8 cellular contexts compared by ENCODE assay signal in the genomic region with DNA sequence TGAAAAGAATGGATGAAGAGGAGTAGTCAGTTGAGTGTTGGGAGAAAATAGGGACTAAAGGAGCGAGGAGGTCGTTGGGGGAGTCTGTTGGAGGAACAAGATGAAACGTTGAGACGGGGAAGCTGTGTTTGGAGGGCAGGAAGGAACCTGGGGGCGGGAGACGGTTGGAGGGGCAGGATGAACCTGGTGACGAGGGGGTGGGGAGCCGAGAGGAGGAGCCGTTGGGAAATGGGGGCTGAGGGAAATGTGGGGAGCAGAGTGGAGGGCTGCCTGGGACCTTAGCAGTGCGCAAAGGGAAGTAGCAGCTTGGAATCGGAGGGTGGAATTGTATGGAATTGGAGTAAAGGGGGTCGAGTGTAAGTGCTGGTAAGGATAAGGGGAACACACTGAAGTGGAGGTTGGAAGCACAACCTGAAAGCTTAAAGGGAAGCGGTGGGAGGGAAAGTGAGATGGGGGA. TPM values are rescaled to one million over a fixed set of nuclear protein-coding genes. Genes with fewer than 3 reads are reported as not detected.
A peak's percentile ranks its signal among the peaks of the same experiment; 100 is the strongest.
DNase-seq lines count a peak whose midpoint lies in the region; ATAC-seq and TF ChIP-seq lines count a peak whose summit lies in the region.

No MANE protein-coding gene starts in this region.

- H3K4me1 ChIP-seq in suprapubic skin, result peaks cover 29% of the 10 kb centered on the region

- peak overlapping the region; percentile 99 for H3K27ac Mint-ChIP-seq in activated CD4-positive, alpha-beta T cell treated with anti-CD3 and anti-CD28 coated beads, Interleukin-2, amount 10 ng/mL, durations not matched to agents 7 days and 5 days
- H3K27ac Mint-ChIP-seq in endothelial cell (ENCODE audit: unreplicated experiment), result peak overlapping the region; percentile 99

- peak; percentile 12 for DNase-seq in EH (ENCODE audit: low read depth)
- peak; percentile 69 to 79 for DNase-seq in Kasumi-1 (lab: John Stamatoyannopoulos, UW)
- peak; percentile 29 for DNase-seq in activated CD4-positive, alpha-beta T cell treated with anti-CD3 and anti-CD28 coated beads, Interleukin-2, amount 10 ng/mL, durations not matched to agents 7 days and 5 days
- peak; percentile 60 for DNase-seq in endothelial cell (ENCODE audit: low spot score)
- DNase-seq in midbrain (lab: John Stamatoyannopoulos, UW), result peak; percentile 25
- peak in 1 of 2 donors; percentile 62 for DNase-seq in suprapubic skin (ENCODE audit: low spot score in 2 of 2)
- DNase-seq in SHP77 treated with DMSO at 0.1 percent for 48 hours (lab: John Stamatoyannopoulos, UW), result no peak

- H3K4me3 Mint-ChIP-seq in activated CD4-positive, alpha-beta T cell treated with anti-CD3 and anti-CD28 coated beads, Interleukin-2, amount 10 ng/mL, durations not matched to agents 7 days and 5 days, result peak overlapping the region; percentile 100
- peak overlapping the region; percentile 100 for H3K4me3 Mint-ChIP-seq in endothelial cell (ENCODE audit: unreplicated experiment)

- no peaks in the 10 kb centered on the region for H3K36me3 ChIP-seq in suprapubic skin

- TF ChIP-seq CTCF in endothelial cell (IDR thresholded peaks at IDR 0.05; ENCODE audit: unreplicated experiment) (no peak), suprapubic skin (IDR thresholded peaks at IDR 0.05) (no peak)

- peaks cover 3% of the 10 kb centered on the region for H3K9me3 Mint-ChIP-seq in activated CD4-positive, alpha-beta T cell treated with anti-CD3 and anti-CD28 coated beads, Interleukin-2, amount 10 ng/mL, durations not matched to agents 7 days and 5 days
- H3K9me3 Mint-ChIP-seq in endothelial cell (ENCODE audit: unreplicated experiment), result no peaks in the 10 kb centered on the region

- peak overlapping the region; percentile 70 for H3K4me3 ChIP-seq in suprapubic skin

- TF ChIP-seq POLR2A in suprapubic skin (IDR thresholded peaks at IDR 0.05), result no peak

- H3K27me3 ChIP-seq in suprapubic skin, result no peaks in the 10 kb centered on the region

- CTCF ChIA-PET in activated CD4-positive, alpha-beta T cell treated with anti-CD3 and anti-CD28 coated beads, Interleukin-2, amount 10 ng/mL, durations not matched to agents 7 days and 5 days (lab: Charles Lee), result interaction anchor here (0.6 to 2.9 kb wide), 14 partner anchors 9 to 1587 kb away, joined by 3 to 14 read pairs (median 4); no protein-coding TSS in a partner anchor

- no peaks in the 10 kb centered on the region for H3K9me3 ChIP-seq in suprapubic skin

- TF ChIP-seq EP300 in suprapubic skin (IDR thresholded peaks at IDR 0.05), result no peak

- no peaks in the 10 kb centered on the region for H3K27me3 Mint-ChIP-seq in activated CD4-positive, alpha-beta T cell treated with anti-CD3 and anti-CD28 coated beads, Interleukin-2, amount 10 ng/mL, durations not matched to agents 7 days and 5 days
- peaks cover 14% of the 10 kb centered on the region for H3K27me3 Mint-ChIP-seq in endothelial cell (ENCODE audit: unreplicated experiment)

- H3K4me1 Mint-ChIP-seq in activated CD4-positive, alpha-beta T cell treated with anti-CD3 and anti-CD28 coated beads, Interleukin-2, amount 10 ng/mL, durations not matched to agents 7 days and 5 days, result peaks cover 44% of the 10 kb centered on the region
- peaks cover 16% of the 10 kb centered on the region for H3K4me1 Mint-ChIP-seq in endothelial cell (ENCODE audit: unreplicated experiment)

- peaks cover 24% of the 10 kb centered on the region for H3K36me3 Mint-ChIP-seq in activated CD4-positive, alpha-beta T cell treated with anti-CD3 and anti-CD28 coated beads, Interleukin-2, amount 10 ng/mL, durations not matched to agents 7 days and 5 days (ENCODE audit: low read depth)
- peaks cover 23% of the 10 kb centered on the region for H3K36me3 Mint-ChIP-seq in endothelial cell (ENCODE audit: low read depth, unreplicated experiment)

- peak overlapping the region; percentile 85 for H3K27ac ChIP-seq in suprapubic skin

- POLR2A ChIA-PET in activated CD4-positive, alpha-beta T cell treated with anti-CD3 and anti-CD28 coated beads, Interleukin-2, amount 10 ng/mL, durations not matched to agents 7 days and 5 days (lab: Charles Lee), result interaction anchor here (0.6 to 1.1 kb wide), 4 partner anchors 37 to 265 kb away, joined by 3 to 4 read pairs (median 4); no protein-coding TSS in a partner anchor

- under 1% methylated on average over 13 of the region's 13 CpGs for WGBS in suprapubic skin

- no peak for ATAC-seq in HG03442 (IDR thresholded peaks at IDR 0.05; ENCODE audit: unreplicated experiment)

RNA-seq across cellular contexts. Expression of a gene that starts 0.6 kb away (rescaled TPM):
- total RNA-seq in activated CD4-positive, alpha-beta T cell treated with anti-CD3 and anti-CD28 coated beads, Interleukin-2, amount 10 ng/mL, durations not matched to agents 7 days and 5 days, result 10 to 100 TPM; 49.9 to 56.7 TPM
- total RNA-seq in endothelial cell (ENCODE audit: unreplicated experiment), result 73.5 TPM
- 10 to 100 TPM in 3 of 4 donors, 1 to 10 TPM in 1; 7.9 to 35.3 (median 16.0) TPM for total RNA-seq in suprapubic skin
